ENCODE assay signal across 15 cellular contexts in the genomic region with DNA sequence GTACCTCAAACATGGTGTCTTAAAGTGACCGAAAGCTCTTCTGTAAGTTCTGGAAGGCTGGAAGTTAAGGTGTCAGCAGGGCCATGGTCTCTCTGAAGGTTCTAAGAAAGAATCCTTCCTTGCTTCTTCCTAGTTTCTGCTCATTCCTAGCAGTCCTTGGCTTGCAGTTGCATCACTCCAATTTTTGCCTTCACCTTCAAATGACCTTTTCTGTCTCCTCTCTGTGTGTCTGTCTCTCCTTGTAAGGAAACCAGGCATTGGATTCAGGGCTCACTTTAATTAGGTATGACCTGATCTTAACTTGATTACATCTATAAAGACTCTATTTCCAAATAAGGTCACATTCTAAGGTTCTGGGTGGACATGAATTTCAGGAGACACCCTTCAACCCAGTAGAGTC. TPM values are rescaled to one million over a fixed set of nuclear protein-coding genes. Genes with fewer than 3 reads are reported as not detected.
A peak's percentile ranks its signal among the peaks of the same experiment; 100 is the strongest.
DNase-seq lines count a peak whose midpoint lies in the region; ATAC-seq, FAIRE-seq and TF ChIP-seq lines count a peak whose summit lies in the region.
"Had no signal": no experiment of that assay in that cellular context is flagged by ENCODE, and none has a peak within 500 bp of the region (broad histone marks: within the 10 kb centered on the region; RNA-seq: fewer than 3 reads in every experiment).

No MANE protein-coding gene starts in this region.

- H3K4ac ChIP-seq in trophoblast cell (ENCODE audit: low read depth, low read length), result no peak overlapping the region

- CTCF ChIA-PET in activated CD8-positive, alpha-beta T cell treated with anti-CD3 and anti-CD28 coated beads for 36 hours (lab: Charles Lee), result interaction anchor here (0.7 to 2.6 kb wide), 3 partner anchors 9 to 37 kb away, joined by 3 to 5 read pairs (median 3); no protein-coding TSS in a partner anchor
- CTCF ChIA-PET in activated CD8-positive, alpha-beta T cell treated with anti-CD3 and anti-CD28 coated beads, Interleukin-2, amount 10 ng/mL, durations not matched to agents 7 days and 5 days (lab: Charles Lee), result interaction anchor here (1.9 to 2.1 kb wide), 3 partner anchors 9 to 63 kb away, joined by 4 to 7 read pairs (median 5); a partner anchor contains a TSS
- CTCF ChIA-PET in activated naive CD4-positive, alpha-beta T cell treated with anti-CD3 and anti-CD28 coated beads, Interleukin-2, amount 10 ng/mL, durations not matched to agents 7 days and 5 days (lab: Charles Lee), result interaction anchor here (0.9 to 5.5 kb wide), 3 partner anchors 9 to 1603 kb away, joined by 3 to 36 read pairs (median 3); a partner anchor contains a TSS

- no peak overlapping the region for H3K27ac ChIP-seq in trophoblast cell (ENCODE audit: low read depth, low read length)
- peak overlapping the region in 1 of 5 donors; percentile 4 for H3K27ac ChIP-seq in adrenal gland

- no peaks in the 10 kb centered on the region for H3K9me2 ChIP-seq in Loucy (replicated peaks; ENCODE audit: low read depth, low read length)

- H3K23ac ChIP-seq in trophoblast cell (ENCODE audit: low read length), result peak overlapping the region; percentile 73

- no peak for TF ChIP-seq CTCF in activated CD8-positive, alpha-beta T cell treated with anti-CD3 and anti-CD28 coated beads for 36 hours (IDR thresholded peaks at IDR 0.05)
- no peak for TF ChIP-seq CTCF in Loucy (conservative IDR thresholded peaks at IDR 0.05; ENCODE audit: low read length)
- no peak for TF ChIP-seq CTCF in adrenal gland (IDR thresholded peaks at IDR 0.05)

- H3K4me1 ChIP-seq in Loucy (ENCODE audit: insufficient read depth, low read length, poor library complexity, severe bottlenecking) (peaks cover 60% of the 10 kb centered on the region), trophoblast cell (ENCODE audit: control insufficient read depth in 1 of 2, insufficient read depth in 2 of 2, low read length in 2 of 2) (no peaks in the 10 kb centered on the region), adrenal gland (replicated peaks in 1 of 2) (peaks cover 14 to 51% of the 10 kb centered on the region in 2 donors)

- H2BK5ac ChIP-seq in trophoblast cell (ENCODE audit: low read depth, low read length, poor library complexity), result no peak overlapping the region

- H3K36me3 ChIP-seq in Loucy (ENCODE audit: insufficient read depth, low read length) (peaks cover 11% of the 10 kb centered on the region; the same call in 1 of the 2 replicates), trophoblast cell (ENCODE audit: control insufficient read depth in 1 of 2, insufficient read depth in 2 of 2, low read length in 2 of 2) (peaks cover 0 to 3% of the 10 kb centered on the region in 2 experiments), adrenal gland (replicated peaks in 1 of 2) (peaks cover 6 to 7% of the 10 kb centered on the region in 2 donors)

- no peak overlapping the region for H3K4me3 Mint-ChIP-seq in activated CD8-positive, alpha-beta T cell treated with anti-CD3 and anti-CD28 coated beads for 36 hours
- no peak overlapping the region for H3K4me3 Mint-ChIP-seq in activated CD8-positive, alpha-beta T cell treated with anti-CD3 and anti-CD28 coated beads, Interleukin-2, amount 10 ng/mL, durations not matched to agents 7 days and 5 days
- no peak overlapping the region for H3K4me3 Mint-ChIP-seq in central memory CD8-positive, alpha-beta T cell
- no peak overlapping the region for H3K4me3 Mint-ChIP-seq in activated naive CD4-positive, alpha-beta T cell treated with anti-CD3 and anti-CD28 coated beads, Interleukin-2, amount 10 ng/mL, durations not matched to agents 7 days and 5 days

- no peak overlapping the region for H4K12ac ChIP-seq in trophoblast cell (ENCODE audit: low read depth, low read length)

- H2BK12ac ChIP-seq in trophoblast cell (ENCODE audit: low read length), result no peak overlapping the region

- no CpG with 5 or more reads among the region's 1 CpG for WGBS in trophoblast cell (ENCODE audit: extremely low coverage, insufficient coverage, insufficient read length)
- 79 to 100% (median 98%) methylated on average over 1 of the region's 1 CpG for WGBS in adrenal gland, 4 donors

- no peak for DNase-seq in activated CD8-positive, alpha-beta T cell treated with anti-CD3 and anti-CD28 coated beads for 36 hours
- DNase-seq in activated CD8-positive, alpha-beta T cell treated with anti-CD3 and anti-CD28 coated beads, Interleukin-2, amount 10 ng/mL, durations not matched to agents 7 days and 5 days, result no peak
- DNase-seq in central memory CD8-positive, alpha-beta T cell (ENCODE audit: low spot score in 2 of 2), result no peak
- DNase-seq in trophoblast cell (no peak), frontal cortex (ENCODE audit: low spot score in 2 of 2) (no peak), adrenal gland (no peak)
- DNase-seq in activated naive CD4-positive, alpha-beta T cell treated with anti-CD3 and anti-CD28 coated beads, Interleukin-2, amount 10 ng/mL, durations not matched to agents 7 days and 5 days, result no peak
- DNase-seq: COR-L47, GM23248, NCI-H2029 treated with DMSO at 0.1 percent for 48 hours, NCI-H748 treated with DMSO at 0.1 percent for 48 hours, T-helper 1 cell had no signal

- H2AK5ac ChIP-seq in trophoblast cell (ENCODE audit: low read length), result no peak overlapping the region

- intact Hi-C loops in activated CD8-positive, alpha-beta T cell treated with anti-CD3 and anti-CD28 coated beads for 36 hours (cut with micrococcal nuclease), result no loop called here
- intact Hi-C loops in adrenal gland (cut with DNase I), result no loop called here

- H3K27ac Mint-ChIP-seq in activated CD8-positive, alpha-beta T cell treated with anti-CD3 and anti-CD28 coated beads for 36 hours, result peak overlapping the region; percentile 1
- H3K27ac Mint-ChIP-seq in activated CD8-positive, alpha-beta T cell treated with anti-CD3 and anti-CD28 coated beads, Interleukin-2, amount 10 ng/mL, durations not matched to agents 7 days and 5 days, result no peak overlapping the region
- peak overlapping the region; percentile 0 for H3K27ac Mint-ChIP-seq in central memory CD8-positive, alpha-beta T cell (ENCODE audit: low read depth)
- no peak overlapping the region for H3K27ac Mint-ChIP-seq in activated naive CD4-positive, alpha-beta T cell treated with anti-CD3 and anti-CD28 coated beads, Interleukin-2, amount 10 ng/mL, durations not matched to agents 7 days and 5 days

- no peaks in the 10 kb centered on the region for H3K27me3 Mint-ChIP-seq in activated CD8-positive, alpha-beta T cell treated with anti-CD3 and anti-CD28 coated beads for 36 hours
- no peaks in the 10 kb centered on the region for H3K27me3 Mint-ChIP-seq in activated CD8-positive, alpha-beta T cell treated with anti-CD3 and anti-CD28 coated beads, Interleukin-2, amount 10 ng/mL, durations not matched to agents 7 days and 5 days (ENCODE audit: low read depth)
- no peaks in the 10 kb centered on the region for H3K27me3 Mint-ChIP-seq in central memory CD8-positive, alpha-beta T cell
- no peaks in the 10 kb centered on the region for H3K27me3 Mint-ChIP-seq in activated naive CD4-positive, alpha-beta T cell treated with anti-CD3 and anti-CD28 coated beads, Interleukin-2, amount 10 ng/mL, durations not matched to agents 7 days and 5 days

- peaks cover 23% of the 10 kb centered on the region for H3K36me3 Mint-ChIP-seq in activated CD8-positive, alpha-beta T cell treated with anti-CD3 and anti-CD28 coated beads for 36 hours (ENCODE audit: low read depth)
- peaks cover 35% of the 10 kb centered on the region for H3K36me3 Mint-ChIP-seq in activated CD8-positive, alpha-beta T cell treated with anti-CD3 and anti-CD28 coated beads, Interleukin-2, amount 10 ng/mL, durations not matched to agents 7 days and 5 days (ENCODE audit: low read depth)
- peaks cover 24% of the 10 kb centered on the region for H3K36me3 Mint-ChIP-seq in central memory CD8-positive, alpha-beta T cell (ENCODE audit: insufficient read depth)
- peaks cover 17% of the 10 kb centered on the region for H3K36me3 Mint-ChIP-seq in activated naive CD4-positive, alpha-beta T cell treated with anti-CD3 and anti-CD28 coated beads, Interleukin-2, amount 10 ng/mL, durations not matched to agents 7 days and 5 days

- no peak overlapping the region for H2BK120ac ChIP-seq in trophoblast cell (ENCODE audit: insufficient read depth, low read length, poor library complexity)

- H3K9me3 ChIP-seq in Loucy (ENCODE audit: insufficient read depth, low read depth, low read length), result no peaks in the 10 kb centered on the region
- no peaks in the 10 kb centered on the region for H3K9me3 ChIP-seq in trophoblast cell (ENCODE audit: insufficient read depth, low read depth, low read length)
- no peaks in the 10 kb centered on the region for H3K9me3 ChIP-seq in adrenal gland (replicated peaks in 1 of 3)

- TF ChIP-seq POLR2A in adrenal gland (IDR thresholded peaks at IDR 0.05), result no peak

- no peaks in the 10 kb centered on the region for H3K9me3 Mint-ChIP-seq in activated CD8-positive, alpha-beta T cell treated with anti-CD3 and anti-CD28 coated beads for 36 hours
- no peaks in the 10 kb centered on the region for H3K9me3 Mint-ChIP-seq in activated CD8-positive, alpha-beta T cell treated with anti-CD3 and anti-CD28 coated beads, Interleukin-2, amount 10 ng/mL, durations not matched to agents 7 days and 5 days (ENCODE audit: insufficient read depth)
- H3K9me3 Mint-ChIP-seq in central memory CD8-positive, alpha-beta T cell, result no peaks in the 10 kb centered on the region
- H3K9me3 Mint-ChIP-seq in activated naive CD4-positive, alpha-beta T cell treated with anti-CD3 and anti-CD28 coated beads, Interleukin-2, amount 10 ng/mL, durations not matched to agents 7 days and 5 days, result no peaks in the 10 kb centered on the region
- H3K9me3 Mint-ChIP-seq: activated naive CD4-positive, alpha-beta T cell treated with anti-CD3 and anti-CD28 coated beads, Interleukin-2, amount 50 U/mL, for 72 hours had no signal

- H3K79me2 ChIP-seq in Loucy (ENCODE audit: insufficient read depth, low read length), result peaks cover 96% of the 10 kb centered on the region
- H3K79me2 ChIP-seq in trophoblast cell (ENCODE audit: control insufficient read depth, insufficient read depth, low read length, poor library complexity), result no peaks in the 10 kb centered on the region

- H3K4me2 ChIP-seq in Loucy (ENCODE audit: low read depth, low read length, poor library complexity, severe bottlenecking), result peak overlapping the region; percentile 87
- H3K4me2 ChIP-seq in trophoblast cell (ENCODE audit: low read length), result no peak overlapping the region

- no peak overlapping the region for H4K91ac ChIP-seq in trophoblast cell (ENCODE audit: low read depth, low read length)

- no peak for ATAC-seq in activated CD8-positive, alpha-beta T cell treated with anti-CD3 and anti-CD28 coated beads for 36 hours
- ATAC-seq in activated CD8-positive, alpha-beta T cell treated with anti-CD3 and anti-CD28 coated beads, Interleukin-2, amount 10 ng/mL, durations not matched to agents 7 days and 5 days, result no peak
- ATAC-seq in central memory CD8-positive, alpha-beta T cell (replicated peaks; ENCODE audit: extremely low read depth, poor library complexity, severe bottlenecking), result no peak
- ATAC-seq: activated naive CD4-positive, alpha-beta T cell treated with anti-CD3 and anti-CD28 coated beads, Interleukin-2, amount 50 U/mL, for 72 hours had no signal

- no peak for FAIRE-seq in frontal cortex (lab: Jason Lieb, UNC)
- FAIRE-seq: keratinocyte had no signal

- H3K27me3 ChIP-seq in Loucy (ENCODE audit: insufficient read depth, low read length, poor library complexity, severe bottlenecking), result no peaks in the 10 kb centered on the region
- no peaks in the 10 kb centered on the region for H3K27me3 ChIP-seq in trophoblast cell (ENCODE audit: insufficient read depth, low read length)
- H3K27me3 ChIP-seq in adrenal gland, result no peaks in the 10 kb centered on the region

- H3K9ac ChIP-seq in Loucy (ENCODE audit: low read depth, low read length, poor library complexity, severe bottlenecking) (no peak overlapping the region), trophoblast cell (ENCODE audit: low read length) (no peak overlapping the region)

- peaks cover 87% of the 10 kb centered on the region for H4K20me1 ChIP-seq in Loucy (ENCODE audit: insufficient read depth, low read length, poor library complexity, severe bottlenecking)

- no peaks in the 10 kb centered on the region for H3F3A ChIP-seq in Loucy (ENCODE audit: low read depth)

- POLR2A ChIA-PET in activated CD8-positive, alpha-beta T cell treated with anti-CD3 and anti-CD28 coated beads for 36 hours (lab: Charles Lee), result no interaction called here
- POLR2A ChIA-PET in activated CD8-positive, alpha-beta T cell treated with anti-CD3 and anti-CD28 coated beads, Interleukin-2, amount 10 ng/mL, durations not matched to agents 7 days and 5 days (lab: Charles Lee), result no interaction called here

- H3K14ac ChIP-seq in trophoblast cell (ENCODE audit: low read length), result no peak overlapping the region

- H2AFZ ChIP-seq in Loucy (ENCODE audit: low read length) (no peak overlapping the region), trophoblast cell (ENCODE audit: insufficient read depth, low read length, poor library complexity) (no peak overlapping the region)
- H2AFZ ChIP-seq: GM23248 had no signal

- H3K4me3 ChIP-seq in Loucy (ENCODE audit: low read length, poor library complexity, severe bottlenecking), result peak overlapping the region; percentile 62
- H3K4me3 ChIP-seq in trophoblast cell (ENCODE audit: low read depth, low read length), result no peak overlapping the region
- no peak overlapping the region for H3K4me3 ChIP-seq in adrenal gland
- H3K4me3 ChIP-seq: GM23248 had no signal

- H3K18ac ChIP-seq in trophoblast cell (ENCODE audit: low read length), result no peak overlapping the region

- H4K8ac ChIP-seq in trophoblast cell (ENCODE audit: low read depth, low read length), result no peak overlapping the region

- peaks cover 55% of the 10 kb centered on the region for H3K4me1 Mint-ChIP-seq in activated CD8-positive, alpha-beta T cell treated with anti-CD3 and anti-CD28 coated beads for 36 hours (ENCODE audit: low read depth)
- peaks cover 37% of the 10 kb centered on the region for H3K4me1 Mint-ChIP-seq in activated CD8-positive, alpha-beta T cell treated with anti-CD3 and anti-CD28 coated beads, Interleukin-2, amount 10 ng/mL, durations not matched to agents 7 days and 5 days (ENCODE audit: low read depth)
- H3K4me1 Mint-ChIP-seq in central memory CD8-positive, alpha-beta T cell, result peaks cover 53% of the 10 kb centered on the region
- peaks cover 26% of the 10 kb centered on the region for H3K4me1 Mint-ChIP-seq in activated naive CD4-positive, alpha-beta T cell treated with anti-CD3 and anti-CD28 coated beads, Interleukin-2, amount 10 ng/mL, durations not matched to agents 7 days and 5 days

- no peaks in the 10 kb centered on the region for H3K79me1 ChIP-seq in trophoblast cell (ENCODE audit: low read length)

RNA-seq across cellular contexts. Expression of a gene that starts 8.7 kb away (rescaled TPM):
- total RNA-seq in activated CD8-positive, alpha-beta T cell treated with anti-CD3 and anti-CD28 coated beads for 36 hours, result 10 to 100 TPM; 41.6 to 46.2 TPM
- total RNA-seq in activated CD8-positive, alpha-beta T cell treated with anti-CD3 and anti-CD28 coated beads, Interleukin-2, amount 10 ng/mL, durations not matched to agents 7 days and 5 days, result 10 to 100 TPM; 30.9 to 31.2 TPM
- polyA plus RNA-seq in trophoblast cell (2013), result 17.3 and 19.2 TPM in 2 replicates
- total RNA-seq in frontal cortex, result 282 TPM
- 10 to 100 TPM; 27.7 to 49.2 (median 39.8) TPM for total RNA-seq in adrenal gland
- polyA plus RNA-seq in adrenal gland, result 10 to 100 TPM; 13.8 to 42.8 (median 16.3) TPM

RNA-seq across cellular contexts. Expression of a gene that starts 9.0 kb away (rescaled TPM):
- total RNA-seq in activated CD8-positive, alpha-beta T cell treated with anti-CD3 and anti-CD28 coated beads for 36 hours, result 10 to 100 TPM; 10.2 to 11.2 TPM
- 1 to 10 TPM; 6.2 to 7.7 TPM for total RNA-seq in activated CD8-positive, alpha-beta T cell treated with anti-CD3 and anti-CD28 coated beads, Interleukin-2, amount 10 ng/mL, durations not matched to agents 7 days and 5 days
- 2.0 and 2.8 TPM in 2 replicates for polyA plus RNA-seq in trophoblast cell (2013)
- total RNA-seq in frontal cortex (10.6 TPM), adrenal gland (10 to 100 TPM in 3 of 8 donors, 1 to 10 TPM in 4, under 1 TPM in 1; 0.97 to 13.3 (median 5.6) TPM)
- polyA plus RNA-seq in adrenal gland, result 1 to 10 TPM; 3.6 to 7.2 (median 4.0) TPM

Comparison
In these comparisons a context has a peak if more than half of its experiments do, and no peak if none do; other contexts are left out.
1. H3K27ac Mint-ChIP-seq: peak in activated CD8-positive, alpha-beta T cell treated with anti-CD3 and anti-CD28 coated beads for 36 hours (single experiment) and central memory CD8-positive, alpha-beta T cell (single experiment); none in activated CD8-positive, alpha-beta T cell treated with anti-CD3 and anti-CD28 coated beads, Interleukin-2, amount 10 ng/mL, durations not matched to agents 7 days and 5 days (single experiment) and activated naive CD4-positive, alpha-beta T cell treated with anti-CD3 and anti-CD28 coated beads, Interleukin-2, amount 10 ng/mL, durations not matched to agents 7 days and 5 days (single experiment).